ENCODE assay signal across 8 cellular contexts in the genomic region with DNA sequence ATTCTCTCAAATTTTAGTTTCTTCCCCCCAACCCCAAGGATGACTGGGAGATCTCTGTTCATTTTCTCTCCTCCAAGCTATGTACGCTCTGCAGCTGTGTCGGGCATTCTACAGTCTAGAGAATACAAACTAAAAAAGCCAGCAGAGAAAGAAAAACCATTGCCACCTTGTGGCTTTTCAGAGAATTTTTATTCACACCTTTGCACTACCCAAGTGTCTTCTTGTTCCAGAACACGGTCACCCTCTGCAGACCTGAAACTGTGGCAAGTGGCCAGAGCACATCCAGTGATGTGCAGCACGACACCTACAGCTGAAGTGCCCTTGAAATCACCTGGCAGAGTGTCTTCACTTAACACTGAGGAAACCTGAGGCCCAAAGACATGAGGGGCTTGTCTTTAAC.
DNase-seq lines count a peak whose midpoint lies in the region; ATAC-seq and TF ChIP-seq lines count a peak whose summit lies in the region.

No MANE protein-coding gene starts in this region.

- POLR2A ChIA-PET in T-cell (lab: Charles Lee), result interaction anchor here in 1 of 2 donors (0.5 kb wide), 1 partner anchor 955 kb away, joined by 3 read pairs; no protein-coding TSS in a partner anchor

- H3K27me3 Mint-ChIP-seq in HFFc6 (ENCODE audit: insufficient read depth) (no peaks in the 10 kb centered on the region), T-cell (no peaks in the 10 kb centered on the region)

- H3K27ac ChIP-seq in caudate nucleus (ENCODE audit: low read depth, low read length), result no peak overlapping the region

- peak; percentile 76 for TF ChIP-seq CTCF in HFFc6 (IDR thresholded peaks at IDR 0.05)

- H3K4me3 Mint-ChIP-seq in HFFc6 (no peak overlapping the region), T-cell (no peak overlapping the region)

- H3K27ac Mint-ChIP-seq in HFFc6, result no peak overlapping the region
- H3K27ac Mint-ChIP-seq in T-cell, result no peak overlapping the region

- H3K36me3 Mint-ChIP-seq in HFFc6 (ENCODE audit: low read depth), result no peaks in the 10 kb centered on the region; the same call in 1 of the 2 replicates
- no peaks in the 10 kb centered on the region for H3K36me3 Mint-ChIP-seq in T-cell

- H3K9me3 Mint-ChIP-seq in HFFc6 (no peaks in the 10 kb centered on the region), T-cell (no peaks in the 10 kb centered on the region)

- H3K4me1 Mint-ChIP-seq in HFFc6 (ENCODE audit: low read depth) (peaks cover 17% of the 10 kb centered on the region), T-cell (peaks cover 0 to 8% (median 5%) of the 10 kb centered on the region in 3 donors)

- ATAC-seq in T-cell (replicated peaks in 1 of 4), result peak; percentile 40 to 75 (median 72)

- DNase-seq in DMS53 treated with DMSO at 0.1 percent for 48 hours (lab: John Stamatoyannopoulos, UW; ENCODE audit: unreplicated experiment) (peak; percentile 41), HFFc6 (peak; percentile 2), T-cell (peak in 2 of 34 experiments; percentile 4 to 11), glomerular visceral epithelial cell (ENCODE audit: extremely low spot score) (peak; percentile 6), superior temporal gyrus (ENCODE audit: extremely low spot score) (peak; percentile 15), caudate nucleus (lab: John Stamatoyannopoulos, UW) (no peak), putamen (ENCODE audit: low spot score) (no peak), head of caudate nucleus (no peak)

- CTCF ChIA-PET in T-cell (lab: Charles Lee), result interaction anchor here (0.5 to 2.0 kb wide), 8 partner anchors 22 to 1115 kb away, joined by 3 to 10 read pairs (median 4); no protein-coding TSS in a partner anchor

- intact Hi-C loops in head of caudate nucleus (cut with DNase I), result no loop called here

Comparison
In these comparisons a context has a peak if more than half of its experiments do, and no peak if none do; other contexts are left out.
1. DNase-seq: peak in DMS53 treated with DMSO at 0.1 percent for 48 hours (single experiment), HFFc6 (single experiment), glomerular visceral epithelial cell (single experiment) and superior temporal gyrus (single experiment); none in caudate nucleus (0 of 61), putamen (single experiment) and head of caudate nucleus (0 of 42).